25 cellular contexts compared by ENCODE assay signal in the genomic region with DNA sequence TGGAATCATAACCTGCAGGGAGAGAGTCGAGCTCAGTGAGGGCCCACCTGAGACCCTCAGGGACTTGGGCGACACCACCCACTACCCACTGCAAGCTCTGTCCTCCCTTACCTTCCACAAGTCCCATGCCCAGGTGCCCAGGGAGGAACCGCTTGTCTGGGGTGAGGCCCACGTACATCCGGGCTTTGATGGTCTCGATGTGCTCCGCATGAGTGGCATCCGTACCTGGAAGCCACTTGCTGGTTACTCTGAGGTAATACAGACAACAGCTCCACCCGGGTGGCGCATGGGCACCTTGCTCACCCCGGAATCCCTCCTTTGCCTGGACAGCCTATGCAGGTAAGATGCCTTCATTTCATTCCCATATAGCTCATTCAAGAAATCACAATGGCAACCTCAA. TPM values are rescaled to one million over a fixed set of nuclear protein-coding genes. Genes with fewer than 3 reads are reported as not detected.
A peak's percentile ranks its signal among the peaks of the same experiment; 100 is the strongest.
DNase-seq lines count a peak whose midpoint lies in the region; ATAC-seq, FAIRE-seq and TF ChIP-seq lines count a peak whose summit lies in the region.
"Had no signal": no experiment of that assay in that cellular context is flagged by ENCODE, and none has a peak within 500 bp of the region (broad histone marks: within the 10 kb centered on the region; RNA-seq: fewer than 3 reads in every experiment).

No MANE protein-coding gene starts in this region.

- FAIRE-seq in HTR-8/SVneo (lab: Jason Lieb, UNC), result peak; percentile 84
- FAIRE-seq in kidney (lab: Jason Lieb, UNC), result no peak
- FAIRE-seq: A549, D721Med, GM12891, GM18507, H54 had no signal

- ATAC-seq in GM21367 (IDR thresholded peaks at IDR 0.05; ENCODE audit: unreplicated experiment), result no peak
- ATAC-seq: A549 had no signal

- H3K36me3 ChIP-seq in kidney (ENCODE audit: control insufficient read depth in 1 of 2, insufficient read depth in 2 of 2, low read length in 2 of 2), result peaks cover 38 to 49% of the 10 kb centered on the region in 2 donors

- no peak for DNase-seq in activated naive CD4-positive, alpha-beta T cell treated with anti-CD3 and anti-CD28 coated beads for 36 hours
- no peak for DNase-seq in activated naive CD4-positive, alpha-beta T cell treated with anti-CD3 and anti-CD28 coated beads, Interleukin-2, amount 50 U/mL, for 16 hours
- DNase-seq in HTR-8/SVneo (ENCODE audit: insufficient read length, low spot score) (no peak), kidney (peak; percentile 51), EL (no peak)
- DNase-seq: 8988T; ACHN; AML-193; BE2C; CD4-positive, alpha-beta T cell; CD8-positive, alpha-beta memory T cell; DMS 273 treated with DMSO at 0.1 percent for 48 hours; DMS79; GF-D8; GOT3; HFFc6 had no signal

- no peaks in the 10 kb centered on the region for H3K9me3 Mint-ChIP-seq in activated naive CD4-positive, alpha-beta T cell treated with anti-CD3 and anti-CD28 coated beads for 36 hours
- H3K9me3 Mint-ChIP-seq: CD14-positive monocyte; CD4-positive, alpha-beta T cell; CD8-positive, alpha-beta memory T cell; HFFc6 had no signal

- H3K27me3 Mint-ChIP-seq in activated naive CD4-positive, alpha-beta T cell treated with anti-CD3 and anti-CD28 coated beads for 36 hours (ENCODE audit: low read depth), result no peaks in the 10 kb centered on the region
- H3K27me3 Mint-ChIP-seq: CD4-positive, alpha-beta T cell; CD8-positive, alpha-beta memory T cell had no signal

- H3K4me1 Mint-ChIP-seq in activated naive CD4-positive, alpha-beta T cell treated with anti-CD3 and anti-CD28 coated beads for 36 hours (ENCODE audit: low read depth), result no peaks in the 10 kb centered on the region
- H3K4me1 Mint-ChIP-seq: CD14-positive monocyte; CD8-positive, alpha-beta memory T cell had no signal

- no peak overlapping the region for H3K27ac ChIP-seq in kidney (ENCODE audit: low read depth in 2 of 2, low read length in 2 of 2)
- H3K27ac ChIP-seq: A549; BLaER1 treated with 17β-estradiol and CSF1 and Interleukin-3, amounts not matched to agents 10 nM and 100 nM had no signal

- H3K36me3 Mint-ChIP-seq in activated naive CD4-positive, alpha-beta T cell treated with anti-CD3 and anti-CD28 coated beads for 36 hours (ENCODE audit: low read depth), result peaks cover 47% of the 10 kb centered on the region

- H3K9ac ChIP-seq in kidney (ENCODE audit: low read length in 2 of 2), result no peak overlapping the region
- H3K9ac ChIP-seq: BLaER1 treated with 17β-estradiol and CSF1 and Interleukin-3, amounts not matched to agents 10 nM and 100 nM had no signal

- CTCF ChIA-PET in activated naive CD4-positive, alpha-beta T cell treated with anti-CD3 and anti-CD28 coated beads for 36 hours (lab: Charles Lee), result interaction anchor here (1.1 kb wide), 1 partner anchor 80 kb away, joined by 3 read pairs; no protein-coding TSS in a partner anchor

- H3K4me1 ChIP-seq in kidney (ENCODE audit: control insufficient read depth in 1 of 2, insufficient read depth in 1 of 2, low read depth in 1 of 2, low read length in 2 of 2), result no peaks in the 10 kb centered on the region
- H3K4me1 ChIP-seq: A549; BE2C; BLaER1 treated with 17β-estradiol and CSF1 and Interleukin-3, amounts not matched to agents 10 nM and 100 nM; HAP-1 had no signal

- no peak overlapping the region for H3K4me3 ChIP-seq in kidney (ENCODE audit: low read length in 2 of 2)
- H3K4me3 ChIP-seq: A549; BLaER1 treated with 17β-estradiol and CSF1 and Interleukin-3, amounts not matched to agents 10 nM and 100 nM; HAP-1 had no signal

- H3K27ac Mint-ChIP-seq in activated naive CD4-positive, alpha-beta T cell treated with anti-CD3 and anti-CD28 coated beads for 36 hours, result peak overlapping the region; percentile 20
- H3K27ac Mint-ChIP-seq: CD4-positive, alpha-beta T cell; HFFc6 had no signal

- TF ChIP-seq CTCF in kidney (IDR thresholded peaks at IDR 0.05; ENCODE audit: borderline replicate concordance, extremely low read depth, insufficient read depth), result no peak

- H3K4me3 Mint-ChIP-seq in activated naive CD4-positive, alpha-beta T cell treated with anti-CD3 and anti-CD28 coated beads for 36 hours, result no peak overlapping the region
- H3K4me3 Mint-ChIP-seq: CD14-positive monocyte; CD4-positive, alpha-beta T cell; CD8-positive, alpha-beta memory T cell; HFFc6 had no signal

- intact Hi-C loops in activated naive CD4-positive, alpha-beta T cell treated with anti-CD3 and anti-CD28 coated beads for 36 hours (cut with micrococcal nuclease), result no loop called here
- intact Hi-C loops in kidney (cut with DNase I), result no loop called here

- H3K9me3 ChIP-seq in kidney (ENCODE audit: control insufficient read depth in 1 of 2, low read length in 2 of 2), result no peaks in the 10 kb centered on the region
- H3K9me3 ChIP-seq: A549; BE2C; BLaER1 treated with 17β-estradiol and CSF1 and Interleukin-3, amounts not matched to agents 10 nM and 100 nM; HAP-1 had no signal

RNA-seq across cellular contexts. Expression of gene MIEF2, which starts 24.8 kb away (rescaled TPM):
- 1 to 10 TPM; 6.0 to 7.1 TPM for total RNA-seq in activated naive CD4-positive, alpha-beta T cell treated with anti-CD3 and anti-CD28 coated beads for 36 hours
- total RNA-seq in kidney, result 25.3 TPM
- polyA plus RNA-seq in kidney (ENCODE audit: insufficient read depth, low read depth, low replicate concordance), result 19.3 TPM

RNA-seq across cellular contexts. Expression of gene FLII, which starts 26.8 kb away (rescaled TPM):
- 100 to 1,000 TPM; 326 to 328 TPM for total RNA-seq in activated naive CD4-positive, alpha-beta T cell treated with anti-CD3 and anti-CD28 coated beads for 36 hours
- 301 TPM for total RNA-seq in kidney
- polyA plus RNA-seq in kidney (ENCODE audit: insufficient read depth, low read depth, low replicate concordance), result 139 TPM

RNA-seq across cellular contexts. Expression of gene TOP3A, which starts 29.5 kb away (rescaled TPM):
- total RNA-seq in activated naive CD4-positive, alpha-beta T cell treated with anti-CD3 and anti-CD28 coated beads for 36 hours, result 10 to 100 TPM; 59.0 to 59.5 TPM
- 30.3 TPM for total RNA-seq in kidney
- 7.9 TPM for polyA plus RNA-seq in kidney (ENCODE audit: insufficient read depth, low read depth, low replicate concordance)

RNA-seq across cellular contexts. Expression of gene SMCR8, which starts 29.8 kb away (rescaled TPM):
- 1 to 10 TPM; 8.5 to 8.8 TPM for total RNA-seq in activated naive CD4-positive, alpha-beta T cell treated with anti-CD3 and anti-CD28 coated beads for 36 hours
- 22.4 TPM for total RNA-seq in kidney
- 3.1 TPM for polyA plus RNA-seq in kidney (ENCODE audit: insufficient read depth, low read depth, low replicate concordance)

RNA-seq across cellular contexts. Expression of gene LLGL1, which starts 59.9 kb away (rescaled TPM):
- total RNA-seq in activated naive CD4-positive, alpha-beta T cell treated with anti-CD3 and anti-CD28 coated beads for 36 hours, result 10 to 100 TPM; 14.8 to 15.0 TPM
- 13.7 TPM for total RNA-seq in kidney
- 8.0 TPM for polyA plus RNA-seq in kidney (ENCODE audit: insufficient read depth, low read depth, low replicate concordance)
